17 cellular contexts compared by ENCODE assay signal in genomic region chr7:38629621-38630020, GRCh38. TPM values are rescaled to one million over a fixed set of nuclear protein-coding genes. Genes with fewer than 3 reads are reported as not detected.
A peak's percentile ranks its signal among the peaks of the same experiment; 100 is the strongest.
DNase-seq lines count a peak whose midpoint lies in the region; ATAC-seq, FAIRE-seq and TF ChIP-seq lines count a peak whose summit lies in the region.
"Had no signal": no experiment of that assay in that cellular context is flagged by ENCODE, and none has a peak within 500 bp of the region (broad histone marks: within the 10 kb centered on the region; RNA-seq: fewer than 3 reads in every experiment).

No MANE protein-coding gene starts in this region.

- H3K4me2 ChIP-seq in GM23248 (ENCODE audit: unreplicated experiment) (no peak overlapping the region), astrocyte (ENCODE audit: low read length) (peak overlapping the region; percentile 91)

- H3K27ac ChIP-seq in GM23248 (no peak overlapping the region), astrocyte (ENCODE audit: low read depth, low read length) (no peak overlapping the region)
- no peak overlapping the region for H3K27ac ChIP-seq in naive thymus-derived CD4-positive, alpha-beta T cell (ENCODE audit: low read depth, low read length)
- H3K27ac ChIP-seq: suprapubic skin had no signal

- CTCF ChIA-PET in naive thymus-derived CD4-positive, alpha-beta T cell (lab: Charles Lee): no interaction called here

- 74 to 88% methylated on average over 3 of the region's 3 CpGs for WGBS in GM23248 (ENCODE audit: low coverage in 1 of 2, low lambda C conversion rate in 2 of 2, missing lambda C conversion rate in 2 of 2), 2 experiments

- no peak overlapping the region for H2AFZ ChIP-seq in GM23248
- H2AFZ ChIP-seq in astrocyte (ENCODE audit: low read depth, low read length): no peak overlapping the region

- no peak for FAIRE-seq in astrocyte (lab: Jason Lieb, UNC)

- no peaks in the 10 kb centered on the region for H3K79me2 ChIP-seq in GM23248 (ENCODE audit: insufficient read depth)
- no peaks in the 10 kb centered on the region for H3K79me2 ChIP-seq in astrocyte (ENCODE audit: insufficient read depth, low read length)

- H3K4me3 ChIP-seq in GM23248 (no peak overlapping the region), astrocyte (ENCODE audit: insufficient read depth, low read depth, low read length) (no peak overlapping the region)
- H3K4me3 ChIP-seq in naive thymus-derived CD4-positive, alpha-beta T cell (ENCODE audit: low read length): no peak overlapping the region
- H3K4me3 ChIP-seq: suprapubic skin had no signal

- no peak for ATAC-seq in naive thymus-derived CD4-positive, alpha-beta T cell
- ATAC-seq in GM19467 (IDR thresholded peaks at IDR 0.05; ENCODE audit: unreplicated experiment) (no peak), HG03342 (IDR thresholded peaks at IDR 0.05; ENCODE audit: unreplicated experiment) (no peak)
- ATAC-seq: sciatic nerve had no signal

- H3K9ac ChIP-seq in GM23248 (no peak overlapping the region), astrocyte (ENCODE audit: low read length) (no peak overlapping the region)

- H3K9me3 ChIP-seq in GM23248 (ENCODE audit: low read depth) (peaks cover 6% of the 10 kb centered on the region), astrocyte (ENCODE audit: insufficient read depth, low read depth, low read length) (no peaks in the 10 kb centered on the region)
- H3K9me3 ChIP-seq in naive thymus-derived CD4-positive, alpha-beta T cell (ENCODE audit: control insufficient read depth in 2 of 3, low read length in 3 of 3): no peaks in the 10 kb centered on the region
- H3K9me3 ChIP-seq: suprapubic skin had no signal

- H3K9me3 Mint-ChIP-seq in astrocyte (ENCODE audit: unreplicated experiment): peaks cover 2% of the 10 kb centered on the region
- H3K9me3 Mint-ChIP-seq in naive thymus-derived CD4-positive, alpha-beta T cell: peaks cover 0 to 19% (median 11%) of the 10 kb centered on the region in 11 donors

- H3K4me3 Mint-ChIP-seq in astrocyte (ENCODE audit: unreplicated experiment): peak overlapping the region; percentile 81
- peak overlapping the region in 9 of 10 donors; percentile 26 to 76 (median 51) for H3K4me3 Mint-ChIP-seq in naive thymus-derived CD4-positive, alpha-beta T cell

- H4K20me1 ChIP-seq in GM23248 (ENCODE audit: insufficient read depth): no peaks in the 10 kb centered on the region
- peaks cover 6% of the 10 kb centered on the region for H4K20me1 ChIP-seq in astrocyte (ENCODE audit: insufficient read depth, low read length)

- DNase-seq in Ammon's horn (ENCODE audit: low spot score) (peak; percentile 12), GM23248 (peak; percentile 30), astrocyte (ENCODE audit: low read depth) (peak; percentile 27), NCI-H510A (lab: John Stamatoyannopoulos, UW) (no peak), AG20443 (ENCODE audit: low spot score) (no peak)
- no peak for DNase-seq in naive thymus-derived CD4-positive, alpha-beta T cell
- DNase-seq: activated naive CD8-positive, alpha-beta T cell treated with anti-CD3 and anti-CD28 coated beads, Interleukin-2, amount 10 ng/mL, durations not matched to agents 7 days and 5 days; COR-L47; cortex of kidney; NCI-H2107; RPMI8226; T-helper 9 cell had no signal

- no peak for TF ChIP-seq CTCF in astrocyte (IDR thresholded peaks at IDR 0.05; ENCODE audit: insufficient read depth, low read depth, low read length)

- no peaks in the 10 kb centered on the region for H3K36me3 Mint-ChIP-seq in astrocyte (ENCODE audit: low read depth, unreplicated experiment)
- H3K36me3 Mint-ChIP-seq in naive thymus-derived CD4-positive, alpha-beta T cell: peaks cover 0 to 4% (median 0%) of the 10 kb centered on the region in 5 donors
- H3K36me3 Mint-ChIP-seq: activated naive CD8-positive, alpha-beta T cell treated with anti-CD3 and anti-CD28 coated beads, Interleukin-2, amount 10 ng/mL, durations not matched to agents 7 days and 5 days had no signal

- intact Hi-C loops in naive thymus-derived CD4-positive, alpha-beta T cell (cut with micrococcal nuclease): no loop called here

- in situ Hi-C loops in GM23248 (cut with MboI): no loop called here

- no peak overlapping the region for H3K27ac Mint-ChIP-seq in astrocyte (ENCODE audit: unreplicated experiment)
- no peak overlapping the region for H3K27ac Mint-ChIP-seq in naive thymus-derived CD4-positive, alpha-beta T cell
- H3K27ac Mint-ChIP-seq: activated naive CD8-positive, alpha-beta T cell treated with anti-CD3 and anti-CD28 coated beads, Interleukin-2, amount 10 ng/mL, durations not matched to agents 7 days and 5 days had no signal

- H3K27me3 ChIP-seq in GM23248 (replicated peaks; ENCODE audit: insufficient read depth): no peaks in the 10 kb centered on the region
- H3K27me3 ChIP-seq in astrocyte (ENCODE audit: insufficient read depth, low read length): no peaks in the 10 kb centered on the region
- H3K27me3 ChIP-seq in naive thymus-derived CD4-positive, alpha-beta T cell (ENCODE audit: control insufficient read depth in 2 of 2, insufficient read depth in 2 of 2, low read length in 2 of 2): no peaks in the 10 kb centered on the region

- peaks cover 6% of the 10 kb centered on the region for H3K4me1 Mint-ChIP-seq in astrocyte (ENCODE audit: low read depth, unreplicated experiment)
- peaks cover 0 to 22% (median 11%) of the 10 kb centered on the region in 7 donors for H3K4me1 Mint-ChIP-seq in naive thymus-derived CD4-positive, alpha-beta T cell
- H3K4me1 Mint-ChIP-seq: activated naive CD8-positive, alpha-beta T cell treated with anti-CD3 and anti-CD28 coated beads, Interleukin-2, amount 10 ng/mL, durations not matched to agents 7 days and 5 days had no signal

- H3F3A ChIP-seq in GM23248 (ENCODE audit: insufficient read depth): peaks cover 18% of the 10 kb centered on the region

- peaks cover 30% of the 10 kb centered on the region for H3K27me3 Mint-ChIP-seq in astrocyte (ENCODE audit: low read depth, unreplicated experiment)
- H3K27me3 Mint-ChIP-seq in naive thymus-derived CD4-positive, alpha-beta T cell: peaks cover 35 to 75% (median 60%) of the 10 kb centered on the region in 5 donors

- POLR2A ChIA-PET in naive thymus-derived CD4-positive, alpha-beta T cell (lab: Charles Lee): no interaction called here

- peaks cover 3% of the 10 kb centered on the region; the same call in 1 of the 2 replicates for H3K36me3 ChIP-seq in GM23248 (ENCODE audit: low read depth)
- no peaks in the 10 kb centered on the region for H3K36me3 ChIP-seq in astrocyte (ENCODE audit: insufficient read depth, low read length)
- H3K36me3 ChIP-seq in naive thymus-derived CD4-positive, alpha-beta T cell (ENCODE audit: control insufficient read depth in 2 of 3, insufficient read depth in 3 of 3, low read length in 3 of 3): no peaks in the 10 kb centered on the region
- H3K36me3 ChIP-seq: suprapubic skin had no signal

- peaks cover 20% of the 10 kb centered on the region for H3K4me1 ChIP-seq in GM23248 (ENCODE audit: insufficient read depth)
- H3K4me1 ChIP-seq in astrocyte (ENCODE audit: insufficient read depth, low read length): peaks cover 4% of the 10 kb centered on the region
- H3K4me1 ChIP-seq in naive thymus-derived CD4-positive, alpha-beta T cell (ENCODE audit: control insufficient read depth in 2 of 2, insufficient read depth in 2 of 2, low read length in 2 of 2): no peaks in the 10 kb centered on the region

- H3K9me2 ChIP-seq in GM23248 (ENCODE audit: insufficient read depth): no peaks in the 10 kb centered on the region

RNA-seq across cellular contexts. Expression of gene AMPH, which starts 1.6 kb away (rescaled TPM):
- 1.9 and 3.1 TPM in 2 replicates for total RNA-seq in GM23248 (2014; rRNA removed; shearing (Covaris generic))
- polyA plus RNA-seq in GM23248 (2016; fragmentation: Nextera tagmentation; extraction: Ambion mirVana): 4.9 and 5.5 TPM in 2 replicates
- 2.9 and 3.3 TPM in 2 replicates for total RNA-seq in astrocyte
- total RNA-seq in naive thymus-derived CD4-positive, alpha-beta T cell: not detected
- under 1 TPM; 0.11 to 0.28 TPM for polyA plus RNA-seq in naive thymus-derived CD4-positive, alpha-beta T cell
- total RNA-seq: activated CD8-positive, alpha-beta memory T cell treated with anti-CD3 and anti-CD28 coated beads for 36 hours; activated naive CD8-positive, alpha-beta T cell treated with anti-CD3 and anti-CD28 coated beads, Interleukin-2, amount 10 ng/mL, durations not matched to agents 7 days and 5 days had no signal

Comparison
In these comparisons a context has a peak if more than half of its experiments do, and no peak if none do; other contexts are left out.
1. DNase-seq: peak in Ammon's horn (single experiment), GM23248 (single experiment) and astrocyte (single experiment); none in naive thymus-derived CD4-positive, alpha-beta T cell (0 of 9), NCI-H510A (single experiment) and AG20443 (single experiment).